In genomic region chrX:134547047-134547679, GRCh38 we compare ENCODE assay signal across 17 cellular contexts.
A peak's percentile ranks its signal among the peaks of the same experiment; 100 is the strongest.
DNase-seq lines count a peak whose midpoint lies in the region; ATAC-seq, FAIRE-seq and TF ChIP-seq lines count a peak whose summit lies in the region.
"Had no signal": no experiment of that assay in that cellular context is flagged by ENCODE, and none has a peak within 500 bp of the region (broad histone marks: within the 10 kb centered on the region; RNA-seq: fewer than 3 reads in every experiment).

No MANE protein-coding gene starts in this region.

- TF ChIP-seq POLR2A in K562 (conservative IDR thresholded peaks at IDR 0.05), result no peak

- intact Hi-C loops in K562 (cut with micrococcal nuclease) (no loop called here), head of caudate nucleus (cut with DNase I) (no loop called here)

- TF ChIP-seq EP300 in SK-N-SH (IDR thresholded peaks at IDR 0.05; ENCODE audit: borderline replicate concordance in 1 of 2, low read depth in 1 of 2, low read length in 1 of 2), result no peak
- TF ChIP-seq EP300 in K562 (IDR thresholded peaks at IDR 0.05; ENCODE audit: low read length), result no peak

- no peak for TF ChIP-seq RAD21 in SK-N-SH (IDR thresholded peaks at IDR 0.05; ENCODE audit: low read length)
- no peak for TF ChIP-seq RAD21 in K562 (CRISPR knock-in tag; conservative IDR thresholded peaks at IDR 0.05 in 1 of 2, IDR thresholded peaks at IDR 0.05 in 1 of 2)

- H3K36me3 ChIP-seq in SK-N-SH (replicated peaks in 1 of 2; ENCODE audit: control insufficient read depth in 1 of 2, insufficient read depth in 2 of 2, low read length in 1 of 2), result peaks cover 17 to 20% of the 10 kb centered on the region in 2 experiments
- H3K36me3 ChIP-seq in K562 (ENCODE audit: control insufficient read depth, insufficient read depth, low read length), result peaks cover 8% of the 10 kb centered on the region; the same call in 1 of the 3 replicates
- H3K36me3 ChIP-seq: right atrium auricular region had no signal

- H3K27me3 ChIP-seq in SK-N-SH (ENCODE audit: insufficient read depth), result no peaks in the 10 kb centered on the region
- H3K27me3 ChIP-seq in K562 (ENCODE audit: control insufficient read depth in 2 of 2, insufficient read depth in 2 of 2, low read length in 2 of 2), result no peaks in the 10 kb centered on the region

- POLR2A ChIA-PET in SK-N-SH (lab: Yijun Ruan, JAX) (no interaction called here), K562 (lab: Yijun Ruan, JAX) (no interaction called here)

- 50% methylated on average over 7 of the region's 7 CpGs for WGBS in SK-N-SH (ENCODE audit: low lambda C conversion rate)
- WGBS in K562 (ENCODE audit: insufficient coverage, low coverage, missing lambda C conversion rate), result 63% methylated on average over 7 of the region's 7 CpGs

- peaks cover 34% of the 10 kb centered on the region for H3F3A ChIP-seq in SK-N-SH (replicated peaks; ENCODE audit: insufficient read depth)

- no peak for ATAC-seq in SK-N-SH treated with all-trans-retinoic acid at 6 μM for 48 hours
- ATAC-seq in K562, result no peak
- no peak for ATAC-seq in HG02973 (IDR thresholded peaks at IDR 0.05; ENCODE audit: unreplicated experiment)
- no peak for ATAC-seq in HG03520 (IDR thresholded peaks at IDR 0.05; ENCODE audit: unreplicated experiment)

- H3K4me2 ChIP-seq in SK-N-SH, result peak overlapping the region; percentile 48
- H3K4me2 ChIP-seq in K562 (ENCODE audit: insufficient read depth, low read length), result no peak overlapping the region; the same call in 1 of the 2 replicates

- peaks cover 38% of the 10 kb centered on the region for H3K79me2 ChIP-seq in SK-N-SH (ENCODE audit: insufficient read depth)
- H3K79me2 ChIP-seq in K562 (ENCODE audit: control insufficient read depth, insufficient read depth, low read length), result peaks cover 16% of the 10 kb centered on the region

- H3K9ac ChIP-seq in SK-N-SH (peak overlapping the region; percentile 87; the same call in 1 of the 2 replicates), K562 (ENCODE audit: insufficient read depth in 1 of 2, low read depth in 2 of 2, low read length in 2 of 2) (peak overlapping the region in 1 of 2 experiments; percentile 84; a peak in 1 of 4 replicates)

- peak overlapping the region; percentile 75 to 84; a peak in 3 of 4 replicates for H3K27ac ChIP-seq in SK-N-SH (ENCODE audit: low read depth in 2 of 2, low read length in 1 of 2)
- no peak overlapping the region for H3K27ac ChIP-seq in K562 (ENCODE audit: extremely low read depth, low read depth, low read length)
- H3K27ac ChIP-seq: right atrium auricular region had no signal

- no peak for FAIRE-seq in K562 (lab: Jason Lieb, UNC)
- FAIRE-seq: GM12892 had no signal

- no peaks in the 10 kb centered on the region for H3K9me1 ChIP-seq in K562 (ENCODE audit: control insufficient read depth, insufficient read depth, low read length)

- TF ChIP-seq CTCF in SK-N-SH (IDR thresholded peaks at IDR 0.05) (no peak), K562 (IDR thresholded peaks at IDR 0.05 in 2 of 3, conservative IDR thresholded peaks at IDR 0.05 in 1 of 3; ENCODE audit: insufficient read depth in 2 of 3, low read depth in 1 of 3, low read length in 3 of 3) (no peak)

- peaks cover 0 to 14% of the 10 kb centered on the region in 2 experiments; a peak in 3 of 4 replicates for H3K4me1 ChIP-seq in SK-N-SH (ENCODE audit: control insufficient read depth in 1 of 2, insufficient read depth in 2 of 2, low read depth in 1 of 2, low read length in 1 of 2)
- H3K4me1 ChIP-seq in K562 (replicated peaks in 1 of 2; ENCODE audit: control insufficient read depth in 2 of 2, insufficient read depth in 2 of 2, low read length in 2 of 2), result peaks cover 2 to 23% of the 10 kb centered on the region in 2 experiments; a peak in 4 of 5 replicates

- H3K9me3 ChIP-seq in SK-N-SH (no peaks in the 10 kb centered on the region), K562 (replicated peaks; ENCODE audit: control insufficient read depth, insufficient read depth, low read depth, low read length) (0 out of 2 replicates have a peak, but pooled peaks cover 2% of the 10 kb centered on the region)
- H3K9me3 ChIP-seq: HAP-1, right atrium auricular region had no signal

- H4K20me1 ChIP-seq in SK-N-SH (ENCODE audit: insufficient read depth) (peaks cover 3% of the 10 kb centered on the region; the same call in 1 of the 2 replicates), K562 (replicated peaks; ENCODE audit: control insufficient read depth, insufficient read depth, low read length) (no peaks in the 10 kb centered on the region)

- in situ Hi-C loops in K562 (cut with MboI), result no loop called here

- H2AFZ ChIP-seq in SK-N-SH (ENCODE audit: low read depth), result no peak overlapping the region
- H2AFZ ChIP-seq in K562 (ENCODE audit: low read depth, low read length), result no peak overlapping the region

- BruUV-seq in K562 (replicated peaks; lab: Mats Ljungman, UMichigan), result no TSS peak

- peak overlapping the region; percentile 62 to 64; a peak in 3 of 4 replicates for H3K4me3 ChIP-seq in SK-N-SH (ENCODE audit: low read depth in 2 of 2, low read length in 1 of 2)
- no peak overlapping the region for H3K4me3 ChIP-seq in K562

- CTCF ChIA-PET in SK-N-SH (lab: Yijun Ruan, JAX) (no interaction called here), K562 (lab: Yijun Ruan, JAX; ENCODE audit: low intra/inter-chr PET ratio) (no interaction called here)

- no peaks in the 10 kb centered on the region for H3K9me2 ChIP-seq in SK-N-SH

- DNase-seq in SK-N-SH (no peak), K562 (ENCODE audit: extremely low read depth in 1 of 4, low spot score in 3 of 4) (no peak), iris pigment epithelial cell (ENCODE audit: low read depth) (peak; percentile 49), NCI-H1105 (lab: John Stamatoyannopoulos, UW) (no peak), head of caudate nucleus (no peak)
- DNase-seq: 8988T; activated CD4-positive, alpha-beta memory T cell treated with anti-CD3 and anti-CD28 coated beads for 36 hours; activated naive CD4-positive, alpha-beta T cell treated with anti-CD3 and anti-CD28 coated beads, Interleukin-2, amount 10 ng/mL, durations not matched to agents 7 days and 5 days; cortex of kidney; DMS153; NCI-H2107 had no signal

TF ChIP-seq in SK-N-SH, 30 proteins besides CTCF, POLR2A, EP300 and RAD21 (continues in another document):
- TF ChIP-seq NFIC (IDR thresholded peaks at IDR 0.05; ENCODE audit: borderline replicate concordance) (no peak), RCOR1 (IDR thresholded peaks at IDR 0.05; ENCODE audit: low read length) (no peak), USF2 (IDR thresholded peaks at IDR 0.05; ENCODE audit: borderline replicate concordance, low read depth, low read length) (no peak), CHD2 (IDR thresholded peaks at IDR 0.05; ENCODE audit: low read length, partially characterized antibody) (no peak), FOXJ3 (CRISPR knock-in tag; IDR thresholded peaks at IDR 0.05) (no peak), RFX5 (IDR thresholded peaks at IDR 0.05; ENCODE audit: low read length) (no peak)

TF ChIP-seq in SK-N-SH treated with all-trans-retinoic acid at 6 μM for 48 hours, 23 proteins besides CTCF, POLR2A, EP300 and RAD21 (continues in another document):
- no peak for TF ChIP-seq ESRRG (CRISPR knock-in tag; IDR thresholded peaks at IDR 0.05)
- TF ChIP-seq ZFP3 (CRISPR knock-in tag; IDR thresholded peaks at IDR 0.05), result no peak
- TF ChIP-seq ZNF565 (CRISPR knock-in tag; conservative IDR thresholded peaks at IDR 0.05; ENCODE audit: low read depth), result no peak
- no peak for TF ChIP-seq ARNTL (CRISPR knock-in tag; IDR thresholded peaks at IDR 0.05; ENCODE audit: borderline replicate concordance, low read depth)

TF ChIP-seq in K562, 482 proteins besides CTCF, POLR2A, EP300 and RAD21 (continues in another document):
- TF ChIP-seq, protein P1, sequence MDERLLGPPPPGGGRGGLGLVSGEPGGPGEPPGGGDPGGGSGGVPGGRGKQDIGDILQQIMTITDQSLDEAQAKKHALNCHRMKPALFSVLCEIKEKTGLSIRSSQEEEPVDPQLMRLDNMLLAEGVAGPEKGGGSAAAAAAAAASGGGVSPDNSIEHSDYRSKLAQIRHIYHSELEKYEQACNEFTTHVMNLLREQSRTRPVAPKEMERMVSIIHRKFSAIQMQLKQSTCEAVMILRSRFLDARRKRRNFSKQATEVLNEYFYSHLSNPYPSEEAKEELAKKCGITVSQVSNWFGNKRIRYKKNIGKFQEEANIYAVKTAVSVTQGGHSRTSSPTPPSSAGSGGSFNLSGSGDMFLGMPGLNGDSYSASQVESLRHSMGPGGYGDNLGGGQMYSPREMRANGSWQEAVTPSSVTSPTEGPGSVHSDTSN (CRISPR knock-in tag; IDR thresholded peaks at IDR 0.05; ENCODE audit: low read depth), result no peak
- TF ChIP-seq, protein P1 (tag; conservative IDR thresholded peaks at IDR 0.05; ENCODE audit: low read depth), result peak; percentile 71
- TF ChIP-seq ZNF232 (CRISPR knock-in tag; IDR thresholded peaks at IDR 0.05) (no peak), CEBPG (CRISPR knock-in tag; IDR thresholded peaks at IDR 0.05) (no peak), CEBPG (tag; conservative IDR thresholded peaks at IDR 0.05 in 1 of 2, IDR thresholded peaks at IDR 0.05 in 1 of 2) (peak in 1 of 2 experiments; percentile 62; a peak in 2 of 4 replicates)
